ENCODE assay signal across 1 cellular context in the genomic region with DNA sequence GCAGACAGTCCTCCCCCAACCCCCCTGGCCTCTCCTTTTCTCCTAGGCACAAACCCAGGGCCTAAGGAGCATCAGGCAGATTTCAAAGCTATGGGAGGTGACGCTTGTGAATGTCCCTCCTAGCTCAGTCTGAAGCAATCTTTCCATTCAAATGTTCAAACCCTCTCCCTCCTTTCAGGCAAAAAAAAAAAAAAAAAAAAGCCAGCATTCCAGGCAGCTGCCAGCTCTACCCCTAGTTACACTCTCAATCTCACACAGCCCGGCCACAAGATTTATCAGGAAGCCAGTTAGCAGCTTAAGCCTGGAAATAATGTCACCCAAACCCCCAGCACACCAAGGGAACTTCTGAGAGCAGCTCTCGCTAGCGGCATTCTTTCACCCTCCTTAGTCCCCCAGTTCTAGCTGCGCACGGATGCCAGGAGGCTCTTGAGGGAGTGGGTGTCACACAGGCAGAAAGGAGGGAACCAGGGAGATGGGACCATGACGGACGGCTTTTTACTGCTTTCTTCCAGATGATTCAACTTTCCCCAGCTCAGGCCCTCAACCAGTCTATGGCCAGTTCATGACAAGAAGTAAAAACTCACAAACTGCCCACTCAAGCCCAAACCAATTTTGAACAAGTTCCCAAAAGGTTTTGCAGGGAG.
TF ChIP-seq lines count a peak whose summit lies in the region.

No MANE protein-coding gene starts in this region.

TF ChIP-seq in GM12878, 131 proteins besides CTCF, POLR2A, EP300 and RAD21:
- TF ChIP-seq SPI1 (IDR thresholded peaks at IDR 0.05; ENCODE audit: borderline replicate concordance, insufficient read depth, low read depth, low read length), result no peak
- no peak for TF ChIP-seq ASH2L (IDR thresholded peaks at IDR 0.05; ENCODE audit: borderline replicate concordance, low read depth)
- TF ChIP-seq, protein P1, sequence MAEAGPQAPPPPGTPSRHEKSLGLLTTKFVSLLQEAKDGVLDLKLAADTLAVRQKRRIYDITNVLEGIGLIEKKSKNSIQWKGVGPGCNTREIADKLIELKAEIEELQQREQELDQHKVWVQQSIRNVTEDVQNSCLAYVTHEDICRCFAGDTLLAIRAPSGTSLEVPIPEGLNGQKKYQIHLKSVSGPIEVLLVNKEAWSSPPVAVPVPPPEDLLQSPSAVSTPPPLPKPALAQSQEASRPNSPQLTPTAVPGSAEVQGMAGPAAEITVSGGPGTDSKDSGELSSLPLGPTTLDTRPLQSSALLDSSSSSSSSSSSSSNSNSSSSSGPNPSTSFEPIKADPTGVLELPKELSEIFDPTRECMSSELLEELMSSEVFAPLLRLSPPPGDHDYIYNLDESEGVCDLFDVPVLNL (IDR thresholded peaks at IDR 0.05; ENCODE audit: low read depth, low read length), result no peak
- no peak for TF ChIP-seq GATAD2B (conservative IDR thresholded peaks at IDR 0.05; ENCODE audit: low read depth)
- TF ChIP-seq, protein P2, sequence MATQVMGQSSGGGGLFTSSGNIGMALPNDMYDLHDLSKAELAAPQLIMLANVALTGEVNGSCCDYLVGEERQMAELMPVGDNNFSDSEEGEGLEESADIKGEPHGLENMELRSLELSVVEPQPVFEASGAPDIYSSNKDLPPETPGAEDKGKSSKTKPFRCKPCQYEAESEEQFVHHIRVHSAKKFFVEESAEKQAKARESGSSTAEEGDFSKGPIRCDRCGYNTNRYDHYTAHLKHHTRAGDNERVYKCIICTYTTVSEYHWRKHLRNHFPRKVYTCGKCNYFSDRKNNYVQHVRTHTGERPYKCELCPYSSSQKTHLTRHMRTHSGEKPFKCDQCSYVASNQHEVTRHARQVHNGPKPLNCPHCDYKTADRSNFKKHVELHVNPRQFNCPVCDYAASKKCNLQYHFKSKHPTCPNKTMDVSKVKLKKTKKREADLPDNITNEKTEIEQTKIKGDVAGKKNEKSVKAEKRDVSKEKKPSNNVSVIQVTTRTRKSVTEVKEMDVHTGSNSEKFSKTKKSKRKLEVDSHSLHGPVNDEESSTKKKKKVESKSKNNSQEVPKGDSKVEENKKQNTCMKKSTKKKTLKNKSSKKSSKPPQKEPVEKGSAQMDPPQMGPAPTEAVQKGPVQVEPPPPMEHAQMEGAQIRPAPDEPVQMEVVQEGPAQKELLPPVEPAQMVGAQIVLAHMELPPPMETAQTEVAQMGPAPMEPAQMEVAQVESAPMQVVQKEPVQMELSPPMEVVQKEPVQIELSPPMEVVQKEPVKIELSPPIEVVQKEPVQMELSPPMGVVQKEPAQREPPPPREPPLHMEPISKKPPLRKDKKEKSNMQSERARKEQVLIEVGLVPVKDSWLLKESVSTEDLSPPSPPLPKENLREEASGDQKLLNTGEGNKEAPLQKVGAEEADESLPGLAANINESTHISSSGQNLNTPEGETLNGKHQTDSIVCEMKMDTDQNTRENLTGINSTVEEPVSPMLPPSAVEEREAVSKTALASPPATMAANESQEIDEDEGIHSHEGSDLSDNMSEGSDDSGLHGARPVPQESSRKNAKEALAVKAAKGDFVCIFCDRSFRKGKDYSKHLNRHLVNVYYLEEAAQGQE (IDR thresholded peaks at IDR 0.05; ENCODE audit: low read depth, low read length), result no peak
- no peak for TF ChIP-seq RELA (IDR thresholded peaks at IDR 0.05; ENCODE audit: borderline replicate concordance, partially characterized antibody)
